In genomic region chr3:159904911-159905310, GRCh38 we compare ENCODE assay signal across 19 cellular contexts.
"Had no signal": no experiment of that assay in that cellular context is flagged by ENCODE, and none has a peak within 500 bp of the region (broad histone marks: within the 10 kb centered on the region; RNA-seq: fewer than 3 reads in every experiment).

No MANE protein-coding gene starts in this region.

- FAIRE-seq: islet of Langerhans had no signal

- ATAC-seq: activated CD8-positive, alpha-beta T cell treated with anti-CD3 and anti-CD28 coated beads for 36 hours; gastroesophageal sphincter; left colon; sciatic nerve had no signal

- H3K9ac ChIP-seq: neural progenitor cell had no signal

- H3K4me1 ChIP-seq: gastroesophageal sphincter had no signal

- H3K4me3 ChIP-seq: gastroesophageal sphincter, neural progenitor cell, ovary, upper lobe of left lung had no signal

- H3K27me3 ChIP-seq: gastroesophageal sphincter, neural progenitor cell, ovary, upper lobe of left lung had no signal

- H3K27ac Mint-ChIP-seq: activated CD8-positive, alpha-beta T cell treated with anti-CD3 and anti-CD28 coated beads for 36 hours; activated naive CD8-positive, alpha-beta T cell treated with anti-CD3 and anti-CD28 coated beads, Interleukin-2, amount 10 ng/mL, durations not matched to agents 7 days and 5 days; naive B cell; neural progenitor cell; stimulated activated naive CD8-positive, alpha-beta T cell treated with anti-CD3 and anti-CD28 coated beads, Interleukin-15, Interleukin-2, amounts not matched to agents 100 ng/mL and 50 ng/mL, for 24 hours had no signal

- H3K27ac ChIP-seq: epithelial cell of prostate, gastroesophageal sphincter, neural progenitor cell, ovary, upper lobe of left lung, WERI-Rb-1 had no signal

- H3K36me3 ChIP-seq: gastroesophageal sphincter, neural progenitor cell, ovary, upper lobe of left lung, WERI-Rb-1 had no signal

- H3K9me3 Mint-ChIP-seq: activated CD8-positive, alpha-beta T cell treated with anti-CD3 and anti-CD28 coated beads for 36 hours; activated naive CD8-positive, alpha-beta T cell treated with anti-CD3 and anti-CD28 coated beads, Interleukin-2, amount 10 ng/mL, durations not matched to agents 7 days and 5 days; naive B cell; neural progenitor cell; stimulated activated naive CD8-positive, alpha-beta T cell treated with anti-CD3 and anti-CD28 coated beads, Interleukin-15, Interleukin-2, amounts not matched to agents 100 ng/mL and 50 ng/mL, for 24 hours had no signal

- H3K9me3 ChIP-seq: gastroesophageal sphincter, ovary, upper lobe of left lung had no signal

- H2AFZ ChIP-seq: neural progenitor cell had no signal

- H3K27me3 Mint-ChIP-seq: naive B cell had no signal

- DNase-seq: activated CD4-positive, alpha-beta T cell treated with anti-CD3 and anti-CD28 coated beads for 4 hours; activated CD8-positive, alpha-beta T cell treated with anti-CD3 and anti-CD28 coated beads for 36 hours; activated gamma-delta T cell treated with Interleukin-2 at 50 U/mL for 16 hours; activated naive CD8-positive, alpha-beta T cell treated with anti-CD3 and anti-CD28 coated beads, Interleukin-2, amount 10 ng/mL, durations not matched to agents 7 days and 5 days; activated T-cell treated with anti-CD3 and anti-CD28 coated beads, Interleukin-2, amount 50 U/mL, for 48 hours; anterior cingulate cortex; dermis blood vessel endothelial cell; left colon; naive B cell; ovary; T1000; upper lobe of left lung; WERI-Rb-1 had no signal

- H3K36me3 Mint-ChIP-seq: activated naive CD8-positive, alpha-beta T cell treated with anti-CD3 and anti-CD28 coated beads, Interleukin-2, amount 10 ng/mL, durations not matched to agents 7 days and 5 days; naive B cell had no signal

- H3K4me1 Mint-ChIP-seq: activated naive CD8-positive, alpha-beta T cell treated with anti-CD3 and anti-CD28 coated beads, Interleukin-2, amount 10 ng/mL, durations not matched to agents 7 days and 5 days had no signal

- H3K4me2 ChIP-seq: neural progenitor cell had no signal

- H3K4me3 Mint-ChIP-seq: activated CD8-positive, alpha-beta T cell treated with anti-CD3 and anti-CD28 coated beads for 36 hours; activated naive CD8-positive, alpha-beta T cell treated with anti-CD3 and anti-CD28 coated beads, Interleukin-2, amount 10 ng/mL, durations not matched to agents 7 days and 5 days; neural progenitor cell; stimulated activated naive CD8-positive, alpha-beta T cell treated with anti-CD3 and anti-CD28 coated beads, Interleukin-15, Interleukin-2, amounts not matched to agents 100 ng/mL and 50 ng/mL, for 24 hours had no signal
